In genomic region chr4:122045533-122045932, GRCh38 we compare ENCODE assay signal across 9 cellular contexts.
DNase-seq lines count a peak whose midpoint lies in the region; ATAC-seq and TF ChIP-seq lines count a peak whose summit lies in the region.
"Had no signal": no experiment of that assay in that cellular context is flagged by ENCODE, and none has a peak within 500 bp of the region (broad histone marks: within the 10 kb centered on the region; RNA-seq: fewer than 3 reads in every experiment).

No MANE protein-coding gene starts in this region.

- no peak for ATAC-seq in HG03442 (IDR thresholded peaks at IDR 0.05; ENCODE audit: unreplicated experiment)
- no peak for ATAC-seq in HG03378 (IDR thresholded peaks at IDR 0.05; ENCODE audit: unreplicated experiment)

- DNase-seq in ACHN (peak; percentile 98), HAP-1 (ENCODE audit: low spot score in 2 of 2) (peak; percentile 33 to 75), NCI-H748 (lab: John Stamatoyannopoulos, UW; ENCODE audit: unreplicated experiment) (peak; percentile 82), epithelial cell of prostate (ENCODE audit: low read depth, low spot score) (peak; percentile 82), GM10248 (ENCODE audit: extremely low spot score) (no peak), esophagus muscularis mucosa (ENCODE audit: extremely low spot score) (no peak)
- DNase-seq: left ventricle myocardium inferior had no signal

- POLR2A ChIA-PET in GM10248 (lab: Yijun Ruan, JAX), result no interaction called here

- TF ChIP-seq CTCF in GM10248 (IDR thresholded peaks at IDR 0.05; ENCODE audit: control extremely low read depth, extremely low read depth, low read depth, missing control alignments) (no peak), esophagus muscularis mucosa (IDR thresholded peaks at IDR 0.05) (no peak)

- H3K9me3 ChIP-seq in HAP-1 (no peaks in the 10 kb centered on the region), esophagus muscularis mucosa (peaks cover 0 to 6% (median 0%) of the 10 kb centered on the region in 4 donors)

- CTCF ChIA-PET in GM10248 (lab: Yijun Ruan, JAX), result interaction anchor here (1.4 kb wide), 1 partner anchor 37 kb away, joined by 3 read pairs; no protein-coding TSS in a partner anchor

- H3K4me3 ChIP-seq in HAP-1 (no peak overlapping the region), esophagus muscularis mucosa (no peak overlapping the region)
- H3K4me3 ChIP-seq: left ventricle myocardium inferior had no signal

- no peaks in the 10 kb centered on the region for H3K36me3 ChIP-seq in HAP-1 (replicated peaks)
- H3K36me3 ChIP-seq in esophagus muscularis mucosa, result no peaks in the 10 kb centered on the region
- H3K36me3 ChIP-seq: left ventricle myocardium inferior had no signal

- TF ChIP-seq POLR2A in esophagus muscularis mucosa (IDR thresholded peaks at IDR 0.05; ENCODE audit: low read depth), result no peak

- H3K4me1 ChIP-seq in HAP-1 (no peaks in the 10 kb centered on the region), esophagus muscularis mucosa (no peaks in the 10 kb centered on the region)
- H3K4me1 ChIP-seq: left ventricle myocardium inferior had no signal

- H3K27ac ChIP-seq in epithelial cell of prostate (no peak overlapping the region), esophagus muscularis mucosa (replicated peaks in 1 of 4) (no peak overlapping the region)
- H3K27ac ChIP-seq: left ventricle myocardium inferior had no signal

- in situ Hi-C loops in ACHN (cut with HindIII; ENCODE audit: low pct_ligation_motif_present, low pct_unique_long_range_greater_than_20kb, low sequenced_read_pairs) (no loop called here), HAP-1 (cut with MboI; ENCODE audit: low sequenced_read_pairs) (no loop called here)

- no peak for TF ChIP-seq EP300 in esophagus muscularis mucosa (IDR thresholded peaks at IDR 0.05)

- intact Hi-C loops in esophagus muscularis mucosa (cut with DNase I), result no loop called here

- H3K27me3 ChIP-seq in HAP-1 (ENCODE audit: low read depth) (no peaks in the 10 kb centered on the region), esophagus muscularis mucosa (no peaks in the 10 kb centered on the region)

Comparison
In these comparisons a context has a peak if more than half of its experiments do, and no peak if none do; other contexts are left out.
1. DNase-seq: peak in ACHN (single experiment), HAP-1 (2 of 2), NCI-H748 (single experiment) and epithelial cell of prostate (single experiment); none in GM10248 (single experiment) and esophagus muscularis mucosa (single experiment).